Comparison of ENCODE assay signal across 10 cellular contexts in the genomic region with DNA sequence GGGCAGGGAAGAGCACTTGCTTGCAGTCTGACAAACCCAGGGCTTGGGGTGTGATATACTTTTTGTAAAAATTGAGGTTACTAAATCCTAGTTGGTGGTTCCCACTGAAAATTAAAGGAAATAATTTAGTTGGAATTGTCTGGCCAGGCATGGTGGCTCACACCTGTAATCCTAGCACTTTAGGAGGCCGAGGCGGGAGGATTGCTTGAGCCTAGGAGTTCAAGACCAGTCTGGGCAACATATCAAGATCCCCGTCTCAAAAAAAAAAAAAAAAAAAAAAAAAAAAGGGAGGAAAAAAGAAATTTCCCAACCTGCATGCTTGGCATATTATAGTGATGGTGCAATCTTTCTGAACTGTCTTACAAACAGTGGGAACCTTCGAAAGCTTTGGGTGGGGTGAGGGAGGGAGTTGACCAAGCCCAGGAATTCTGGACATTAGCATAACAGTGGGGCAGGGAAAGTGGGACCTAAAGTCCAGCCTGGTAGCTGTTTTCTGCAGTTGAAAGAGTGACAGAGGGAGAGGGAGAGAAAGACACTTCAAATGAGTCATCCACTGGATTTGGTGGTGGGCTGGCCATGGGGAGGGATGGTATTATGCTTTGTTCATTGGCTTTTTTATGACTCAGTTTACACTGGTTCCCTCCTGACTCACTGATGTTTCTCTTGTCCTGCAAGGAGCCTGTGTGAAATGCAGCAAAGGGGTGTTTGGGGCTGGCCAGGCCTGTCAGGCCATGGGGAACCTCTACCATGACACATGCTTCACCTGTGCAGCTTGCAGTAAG. TPM values are rescaled to one million over a fixed set of nuclear protein-coding genes. Genes with fewer than 3 reads are reported as not detected.
DNase-seq lines count a peak whose midpoint lies in the region; ATAC-seq and TF ChIP-seq lines count a peak whose summit lies in the region.
"Had no signal": no experiment of that assay in that cellular context is flagged by ENCODE, and none has a peak within 500 bp of the region (broad histone marks: within the 10 kb centered on the region; RNA-seq: fewer than 3 reads in every experiment).

No MANE protein-coding gene starts in this region.

- POLR2A ChIA-PET in Caco-2 (lab: Charles Lee), result interaction anchor here (0.6 kb wide), 1 partner anchor 26 kb away, joined by 4 read pairs; no protein-coding TSS in a partner anchor

- peak overlapping the region; percentile 96 for H3K27ac Mint-ChIP-seq in Caco-2 (ENCODE audit: unreplicated experiment)
- H3K27ac Mint-ChIP-seq: activated naive CD8-positive, alpha-beta T cell had no signal

- H2BK120ac ChIP-seq in mesendoderm (ENCODE audit: low read depth, low read length), result peak overlapping the region; percentile 56

- H3K4ac ChIP-seq in mesendoderm (ENCODE audit: low read depth, low read length), result no peak overlapping the region

- peak overlapping the region; percentile 44 for H2AK5ac ChIP-seq in mesendoderm (ENCODE audit: low read length)

- CTCF ChIA-PET in Caco-2 (lab: Charles Lee), result interaction anchor here (0.7 to 0.9 kb wide), 3 partner anchors 43 to 610 kb away, joined by 4 to 8 read pairs (median 6); no protein-coding TSS in a partner anchor

- peak; percentile 82 to 84 for DNase-seq in Caco-2
- DNase-seq in MG63, result peak; percentile 29
- DNase-seq in epithelial cell of prostate (ENCODE audit: low read depth, low spot score), result peak; percentile 66
- peak; percentile 97 for DNase-seq in mesendoderm
- DNase-seq in NCI-H510A treated with DMSO at 0.1 percent for 48 hours (lab: John Stamatoyannopoulos, UW), result no peak
- no peak for DNase-seq in stimulated activated CD4-positive, alpha-beta T cell treated with anti-CD3 and anti-CD28 coated beads, Interleukin-4, amount 100 ng/mL, for 1 hour
- DNase-seq: NCI-H524 treated with DMSO at 0.1 percent for 48 hours had no signal

- no CpG with 5 or more reads among the region's 4 CpGs for WGBS in mesendoderm (ENCODE audit: extremely low coverage, insufficient coverage, low lambda C conversion rate)

- TF ChIP-seq CTCF in Caco-2 (IDR thresholded peaks at IDR 0.05; ENCODE audit: insufficient read depth in 1 of 2, low read depth in 1 of 2, low read length in 1 of 2, severe bottlenecking in 1 of 2, unreplicated experiment in 1 of 2), result no peak

- no peak overlapping the region for H4K5ac ChIP-seq in mesendoderm (ENCODE audit: low read length)

- H3K36me3 ChIP-seq in Caco-2 (ENCODE audit: control insufficient read depth, insufficient read depth, low read length), result peaks cover 4% of the 10 kb centered on the region; the same call in 1 of the 2 replicates
- H3K36me3 ChIP-seq in MG63, result no peaks in the 10 kb centered on the region; the same call in 1 of the 2 replicates
- H3K36me3 ChIP-seq in mesendoderm (ENCODE audit: control insufficient read depth, insufficient read depth, low read length), result no peaks in the 10 kb centered on the region

- peak overlapping the region; percentile 52 for H3K4me3 Mint-ChIP-seq in Caco-2 (ENCODE audit: unreplicated experiment)
- H3K4me3 Mint-ChIP-seq: activated naive CD8-positive, alpha-beta T cell had no signal

- peak overlapping the region; percentile 22 for H3K56ac ChIP-seq in mesendoderm (ENCODE audit: low read length)

- no peak overlapping the region for H3K4me2 ChIP-seq in mesendoderm (ENCODE audit: low read length)

- H3K23ac ChIP-seq in mesendoderm (ENCODE audit: low read length), result no peak overlapping the region

- peaks cover 4% of the 10 kb centered on the region for H3K79me2 ChIP-seq in mesendoderm (ENCODE audit: control insufficient read depth, insufficient read depth, low read length)

- H3K27ac ChIP-seq in epithelial cell of prostate, result peak overlapping the region; percentile 56
- H3K27ac ChIP-seq in mesendoderm (ENCODE audit: low read depth, low read length), result no peak overlapping the region

- BruUV-seq in Caco-2 (replicated peaks; lab: Mats Ljungman, UMichigan), result no TSS peak

- H3K27me3 ChIP-seq in Caco-2 (replicated peaks; ENCODE audit: control insufficient read depth, insufficient read depth, low read length), result no peaks in the 10 kb centered on the region
- no peaks in the 10 kb centered on the region for H3K27me3 ChIP-seq in MG63
- H3K27me3 ChIP-seq in mesendoderm (ENCODE audit: insufficient read depth, low read length, poor library complexity), result no peaks in the 10 kb centered on the region

- ATAC-seq in GM21526 (IDR thresholded peaks at IDR 0.05; ENCODE audit: low FRiP score, unreplicated experiment) (no peak), GM21515 (IDR thresholded peaks at IDR 0.05; ENCODE audit: unreplicated experiment) (no peak)

- H3K4me1 Mint-ChIP-seq in Caco-2 (ENCODE audit: low read depth, unreplicated experiment), result peaks cover 30% of the 10 kb centered on the region

- H3K4me3 ChIP-seq in Caco-2 (ENCODE audit: low read depth, low read length) (no peak overlapping the region), MG63 (no peak overlapping the region), mesendoderm (ENCODE audit: low read length) (no peak overlapping the region)

- H2BK15ac ChIP-seq in mesendoderm (replicated peaks; ENCODE audit: low read depth), result no peak overlapping the region

- peaks cover 25% of the 10 kb centered on the region for H3K36me3 Mint-ChIP-seq in Caco-2 (ENCODE audit: insufficient read depth, unreplicated experiment)

- no peaks in the 10 kb centered on the region for H3K9me3 Mint-ChIP-seq in Caco-2 (ENCODE audit: unreplicated experiment)

- H3K79me1 ChIP-seq in mesendoderm (ENCODE audit: low read length), result peaks cover 9% of the 10 kb centered on the region

- no peaks in the 10 kb centered on the region for H3K27me3 Mint-ChIP-seq in Caco-2 (ENCODE audit: insufficient read depth, unreplicated experiment)
- H3K27me3 Mint-ChIP-seq: activated naive CD8-positive, alpha-beta T cell had no signal

- H2BK5ac ChIP-seq in mesendoderm (ENCODE audit: low read length), result no peak overlapping the region

- no peak overlapping the region for H3K9ac ChIP-seq in mesendoderm (ENCODE audit: low read length)

- intact Hi-C loops in Caco-2 (cut with micrococcal nuclease; ENCODE audit: unreplicated experiment), result loop anchor here (2.0 to 5.0 kb wide), 2 partner anchors 21 to 43 kb away; a partner anchor contains a TSS

- H3K9me3 ChIP-seq in Caco-2 (no peaks in the 10 kb centered on the region), MG63 (no peaks in the 10 kb centered on the region)

- H4K8ac ChIP-seq in mesendoderm (ENCODE audit: low read depth, low read length), result no peak overlapping the region

- H3K4me1 ChIP-seq in Caco-2 (peaks cover 51% of the 10 kb centered on the region), mesendoderm (ENCODE audit: control insufficient read depth, low read depth, low read length) (peaks cover 6% of the 10 kb centered on the region)

- no peak overlapping the region for H3K18ac ChIP-seq in mesendoderm (ENCODE audit: low read length)

RNA-seq across cellular contexts. Expression of a gene that starts 41.1 kb away (rescaled TPM):
- 28.4 and 31.3 TPM in 2 replicates for total RNA-seq in Caco-2 (2022)
- 6.5 and 9.3 TPM in 2 replicates for total RNA-seq in MG63 (2014; rRNA removed; shearing (Covaris generic); ENCODE audit: low replicate concordance)
- polyA plus RNA-seq in mesendoderm (2013, experiment 1 of 2), result 11.1 TPM
- polyA plus RNA-seq in mesendoderm (2013, experiment 2 of 2), result 11.8 TPM

RNA-seq across cellular contexts. Expression of a gene that starts 53.5 kb away (rescaled TPM):
- 51.0 and 53.5 TPM in 2 replicates for total RNA-seq in Caco-2 (2022)
- 7.7 and 50.2 TPM in 2 replicates for total RNA-seq in MG63 (2014; rRNA removed; shearing (Covaris generic); ENCODE audit: low replicate concordance)
- polyA plus RNA-seq in mesendoderm (2013, experiment 1 of 2), result 32.1 TPM
- 32.5 TPM for polyA plus RNA-seq in mesendoderm (2013, experiment 2 of 2)

Comparison
In these comparisons a context has a peak if more than half of its experiments do, and no peak if none do; other contexts are left out.
1. DNase-seq: peak in Caco-2 (2 of 2), MG63 (single experiment), epithelial cell of prostate (single experiment) and mesendoderm (single experiment); none in NCI-H510A treated with DMSO at 0.1 percent for 48 hours (single experiment) and stimulated activated CD4-positive, alpha-beta T cell treated with anti-CD3 and anti-CD28 coated beads, Interleukin-4, amount 100 ng/mL, for 1 hour (single experiment).